In genomic region chr1:182191716-182192115, GRCh38 we compare ENCODE assay signal across 1 cellular context.
TF ChIP-seq lines count a peak whose summit lies in the region.

No MANE protein-coding gene starts in this region.

TF ChIP-seq in HepG2, 621 proteins besides CTCF, POLR2A, EP300 and RAD21 (continued from another document):
- TF ChIP-seq MNT (IDR thresholded peaks at IDR 0.05) (no peak), ZNF784 (CRISPR knock-in tag; IDR thresholded peaks at IDR 0.05; ENCODE audit: borderline replicate concordance) (no peak), BATF2 (CRISPR knock-in tag; IDR thresholded peaks at IDR 0.05) (no peak), RFXANK (CRISPR knock-in tag; IDR thresholded peaks at IDR 0.05) (no peak), ZNF562 (CRISPR knock-in tag; IDR thresholded peaks at IDR 0.05; ENCODE audit: borderline replicate concordance) (no peak), PAWR (CRISPR knock-in tag; IDR thresholded peaks at IDR 0.05; ENCODE audit: borderline replicate concordance) (no peak)
TF ChIP-seq in HepG2: peak in this region for 0.
